1 cellular context compared by ENCODE assay signal in the genomic region with DNA sequence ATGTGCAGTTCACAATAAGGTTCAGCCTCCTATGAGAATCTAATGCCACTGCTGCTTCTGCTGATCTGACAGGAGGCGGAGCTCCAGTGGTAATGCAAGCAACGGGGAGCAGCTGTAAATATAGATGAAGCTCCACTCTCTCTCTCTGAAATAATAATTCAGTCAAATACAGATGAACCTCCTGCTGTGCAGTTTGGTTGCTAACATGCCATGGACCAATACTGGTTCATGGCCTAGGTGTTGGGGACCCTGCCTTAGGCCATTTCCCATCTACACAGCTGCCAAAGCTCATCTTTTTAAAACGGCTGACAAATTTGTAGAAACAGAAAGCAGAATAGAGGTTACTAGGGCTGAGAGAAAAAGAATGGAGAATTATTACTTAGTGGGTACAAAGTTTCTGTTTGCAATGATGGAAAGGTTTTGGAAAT.
TF ChIP-seq lines count a peak whose summit lies in the region.

No MANE protein-coding gene starts in this region.

TF ChIP-seq in HepG2, 621 proteins besides CTCF, POLR2A, EP300 and RAD21 (continued from another document):
- TF ChIP-seq FOXA3 (CRISPR knock-in tag; IDR thresholded peaks at IDR 0.05) (0 out of 2 replicates have a peak, but pooled peaks have one; percentile 21), ZNF883 (CRISPR knock-in tag; IDR thresholded peaks at IDR 0.05; ENCODE audit: not compliant biosample characterization) (no peak), SOX5 (CRISPR knock-in tag; IDR thresholded peaks at IDR 0.05; ENCODE audit: borderline replicate concordance) (0 out of 2 replicates have a peak, but pooled peaks have one; percentile 9), SAP130 (CRISPR knock-in tag; IDR thresholded peaks at IDR 0.05; ENCODE audit: low read depth) (peak; percentile 38; the same call in 1 of the 2 replicates), SNAI1 (CRISPR knock-in tag; IDR thresholded peaks at IDR 0.05; ENCODE audit: borderline replicate concordance) (no peak), SALL1 (CRISPR knock-in tag; IDR thresholded peaks at IDR 0.05) (no peak), ASH2L (IDR thresholded peaks at IDR 0.05; ENCODE audit: insufficient read length, low read depth, low read length) (peak; percentile 59), CEBPG (CRISPR knock-in tag; IDR thresholded peaks at IDR 0.05) (0 out of 2 replicates have a peak, but pooled peaks have one; percentile 3), ZNF567 (CRISPR knock-in tag; IDR thresholded peaks at IDR 0.05; ENCODE audit: borderline replicate concordance) (0 out of 2 replicates have a peak, but pooled peaks have one; percentile 42), SP5 (CRISPR knock-in tag; IDR thresholded peaks at IDR 0.05; ENCODE audit: borderline replicate concordance, low read depth) (peak; percentile 73; the same call in 1 of the 2 replicates), ZFP36L1 (CRISPR knock-in tag; IDR thresholded peaks at IDR 0.05) (peak; percentile 42; the same call in 1 of the 2 replicates)
- TF ChIP-seq, protein P1, sequence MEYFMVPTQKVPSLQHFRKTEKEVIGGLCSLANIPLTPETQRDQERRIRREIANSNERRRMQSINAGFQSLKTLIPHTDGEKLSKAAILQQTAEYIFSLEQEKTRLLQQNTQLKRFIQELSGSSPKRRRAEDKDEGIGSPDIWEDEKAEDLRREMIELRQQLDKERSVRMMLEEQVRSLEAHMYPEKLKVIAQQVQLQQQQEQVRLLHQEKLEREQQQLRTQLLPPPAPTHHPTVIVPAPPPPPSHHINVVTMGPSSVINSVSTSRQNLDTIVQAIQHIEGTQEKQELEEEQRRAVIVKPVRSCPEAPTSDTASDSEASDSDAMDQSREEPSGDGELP (IDR thresholded peaks at IDR 0.05; ENCODE audit: borderline replicate concordance, low read depth) = 0 out of 2 replicates have a peak, but pooled peaks have one; percentile 37
- TF ChIP-seq, protein P2, sequence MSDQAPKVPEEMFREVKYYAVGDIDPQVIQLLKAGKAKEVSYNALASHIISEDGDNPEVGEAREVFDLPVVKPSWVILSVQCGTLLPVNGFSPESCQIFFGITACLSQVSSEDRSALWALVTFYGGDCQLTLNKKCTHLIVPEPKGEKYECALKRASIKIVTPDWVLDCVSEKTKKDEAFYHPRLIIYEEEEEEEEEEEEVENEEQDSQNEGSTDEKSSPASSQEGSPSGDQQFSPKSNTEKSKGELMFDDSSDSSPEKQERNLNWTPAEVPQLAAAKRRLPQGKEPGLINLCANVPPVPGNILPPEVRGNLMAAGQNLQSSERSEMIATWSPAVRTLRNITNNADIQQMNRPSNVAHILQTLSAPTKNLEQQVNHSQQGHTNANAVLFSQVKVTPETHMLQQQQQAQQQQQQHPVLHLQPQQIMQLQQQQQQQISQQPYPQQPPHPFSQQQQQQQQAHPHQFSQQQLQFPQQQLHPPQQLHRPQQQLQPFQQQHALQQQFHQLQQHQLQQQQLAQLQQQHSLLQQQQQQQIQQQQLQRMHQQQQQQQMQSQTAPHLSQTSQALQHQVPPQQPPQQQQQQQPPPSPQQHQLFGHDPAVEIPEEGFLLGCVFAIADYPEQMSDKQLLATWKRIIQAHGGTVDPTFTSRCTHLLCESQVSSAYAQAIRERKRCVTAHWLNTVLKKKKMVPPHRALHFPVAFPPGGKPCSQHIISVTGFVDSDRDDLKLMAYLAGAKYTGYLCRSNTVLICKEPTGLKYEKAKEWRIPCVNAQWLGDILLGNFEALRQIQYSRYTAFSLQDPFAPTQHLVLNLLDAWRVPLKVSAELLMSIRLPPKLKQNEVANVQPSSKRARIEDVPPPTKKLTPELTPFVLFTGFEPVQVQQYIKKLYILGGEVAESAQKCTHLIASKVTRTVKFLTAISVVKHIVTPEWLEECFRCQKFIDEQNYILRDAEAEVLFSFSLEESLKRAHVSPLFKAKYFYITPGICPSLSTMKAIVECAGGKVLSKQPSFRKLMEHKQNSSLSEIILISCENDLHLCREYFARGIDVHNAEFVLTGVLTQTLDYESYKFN (CRISPR knock-in tag; conservative IDR thresholded peaks at IDR 0.05) = peak; percentile 19; the same call in 1 of the 2 replicates
